Comparison of ENCODE assay signal across 1 cellular context in genomic region chr10:31759124-31759798, GRCh38.
TF ChIP-seq lines count a peak whose summit lies in the region.

No MANE protein-coding gene starts in this region.

TF ChIP-seq in HepG2, 621 proteins besides CTCF, POLR2A, EP300 and RAD21 (continued from another document and continues in another):
- 0 out of 2 replicates have a peak, but pooled peaks have one; percentile 30 for TF ChIP-seq SOX5 (CRISPR knock-in tag; IDR thresholded peaks at IDR 0.05; ENCODE audit: borderline replicate concordance)
- no peak for TF ChIP-seq CREB3 (CRISPR knock-in tag; IDR thresholded peaks at IDR 0.05)
- TF ChIP-seq TFE3 (CRISPR knock-in tag; IDR thresholded peaks at IDR 0.05) = 0 out of 2 replicates have a peak, but pooled peaks have one; percentile 17
- 0 out of 2 replicates have a peak, but pooled peaks have one; percentile 28 for TF ChIP-seq ZBTB7B (CRISPR knock-in tag; IDR thresholded peaks at IDR 0.05)
- TF ChIP-seq NFE2L1 (CRISPR knock-in tag; IDR thresholded peaks at IDR 0.05; ENCODE audit: borderline replicate concordance) = no peak
- TF ChIP-seq JARID2 (CRISPR knock-in tag; IDR thresholded peaks at IDR 0.05; ENCODE audit: insufficient replicate concordance) = no peak
- no peak for TF ChIP-seq SMYD3 (CRISPR knock-in tag; IDR thresholded peaks at IDR 0.05)
- no peak for TF ChIP-seq PLSCR1 (CRISPR knock-in tag; IDR thresholded peaks at IDR 0.05; ENCODE audit: borderline replicate concordance)
- TF ChIP-seq MAZ (IDR thresholded peaks at IDR 0.05; ENCODE audit: borderline replicate concordance, low read depth, low read length) = 0 out of 2 replicates have a peak, but pooled peaks have one; percentile 18
- TF ChIP-seq MAZ (CRISPR knock-in tag; IDR thresholded peaks at IDR 0.05; ENCODE audit: low read depth) = no peak
- TF ChIP-seq, protein P1, sequence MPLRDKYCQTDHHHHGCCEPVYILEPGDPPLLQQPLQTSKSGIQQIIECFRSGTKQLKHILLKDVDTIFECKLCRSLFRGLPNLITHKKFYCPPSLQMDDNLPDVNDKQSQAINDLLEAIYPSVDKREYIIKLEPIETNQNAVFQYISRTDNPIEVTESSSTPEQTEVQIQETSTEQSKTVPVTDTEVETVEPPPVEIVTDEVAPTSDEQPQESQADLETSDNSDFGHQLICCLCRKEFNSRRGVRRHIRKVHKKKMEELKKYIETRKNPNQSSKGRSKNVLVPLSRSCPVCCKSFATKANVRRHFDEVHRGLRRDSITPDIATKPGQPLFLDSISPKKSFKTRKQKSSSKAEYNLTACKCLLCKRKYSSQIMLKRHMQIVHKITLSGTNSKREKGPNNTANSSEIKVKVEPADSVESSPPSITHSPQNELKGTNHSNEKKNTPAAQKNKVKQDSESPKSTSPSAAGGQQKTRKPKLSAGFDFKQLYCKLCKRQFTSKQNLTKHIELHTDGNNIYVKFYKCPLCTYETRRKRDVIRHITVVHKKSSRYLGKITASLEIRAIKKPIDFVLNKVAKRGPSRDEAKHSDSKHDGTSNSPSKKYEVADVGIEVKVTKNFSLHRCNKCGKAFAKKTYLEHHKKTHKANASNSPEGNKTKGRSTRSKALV (CRISPR knock-in tag; IDR thresholded peaks at IDR 0.05) = no peak
- TF ChIP-seq, protein P2, sequence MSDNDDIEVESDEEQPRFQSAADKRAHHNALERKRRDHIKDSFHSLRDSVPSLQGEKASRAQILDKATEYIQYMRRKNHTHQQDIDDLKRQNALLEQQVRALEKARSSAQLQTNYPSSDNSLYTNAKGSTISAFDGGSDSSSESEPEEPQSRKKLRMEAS (IDR thresholded peaks at IDR 0.05) = peak; percentile 58
- TF ChIP-seq ZNF382 (CRISPR knock-in tag; IDR thresholded peaks at IDR 0.05; ENCODE audit: borderline replicate concordance) = no peak
- no peak for TF ChIP-seq ZNF354B (CRISPR knock-in tag; IDR thresholded peaks at IDR 0.05)
- no peak for TF ChIP-seq KLF9 (CRISPR knock-in tag; IDR thresholded peaks at IDR 0.05; ENCODE audit: low read depth)
- TF ChIP-seq TOPORS (CRISPR knock-in tag; IDR thresholded peaks at IDR 0.05) = no peak
- TF ChIP-seq PRDM15 (CRISPR knock-in tag; IDR thresholded peaks at IDR 0.05) = no peak
- TF ChIP-seq ARID5B (CRISPR knock-in tag; IDR thresholded peaks at IDR 0.05) = peak; percentile 52
- peak; percentile 45; the same call in 1 of the 2 replicates for TF ChIP-seq PAXIP1 (CRISPR knock-in tag; conservative IDR thresholded peaks at IDR 0.05)
- TF ChIP-seq CREB1 (IDR thresholded peaks at IDR 0.05) = no peak
- no peak for TF ChIP-seq CREB1 (CRISPR knock-in tag; IDR thresholded peaks at IDR 0.05)
- TF ChIP-seq KAT2B (IDR thresholded peaks at IDR 0.05; ENCODE audit: borderline replicate concordance, low read depth, low read length) = no peak
- TF ChIP-seq ARID2 (CRISPR knock-in tag; IDR thresholded peaks at IDR 0.05; ENCODE audit: borderline replicate concordance) = no peak
- peak; percentile 55; the same call in 1 of the 2 replicates for TF ChIP-seq ZC3H4 (CRISPR knock-in tag; IDR thresholded peaks at IDR 0.05; ENCODE audit: borderline replicate concordance)
- no peak for TF ChIP-seq BRD4 (CRISPR knock-in tag; IDR thresholded peaks at IDR 0.05)
- TF ChIP-seq ZNF260 (CRISPR knock-in tag; IDR thresholded peaks at IDR 0.05; ENCODE audit: borderline replicate concordance, low read depth) = no peak
- peak; percentile 38; the same call in 1 of the 2 replicates for TF ChIP-seq RARA (CRISPR knock-in tag; IDR thresholded peaks at IDR 0.05)
- TF ChIP-seq NR2F2 (IDR thresholded peaks at IDR 0.05; ENCODE audit: borderline replicate concordance, low read depth) = peak; percentile 62
- TF ChIP-seq MAFF (IDR thresholded peaks at IDR 0.05; ENCODE audit: low read depth, low read length) = no peak
- TF ChIP-seq, protein P3, sequence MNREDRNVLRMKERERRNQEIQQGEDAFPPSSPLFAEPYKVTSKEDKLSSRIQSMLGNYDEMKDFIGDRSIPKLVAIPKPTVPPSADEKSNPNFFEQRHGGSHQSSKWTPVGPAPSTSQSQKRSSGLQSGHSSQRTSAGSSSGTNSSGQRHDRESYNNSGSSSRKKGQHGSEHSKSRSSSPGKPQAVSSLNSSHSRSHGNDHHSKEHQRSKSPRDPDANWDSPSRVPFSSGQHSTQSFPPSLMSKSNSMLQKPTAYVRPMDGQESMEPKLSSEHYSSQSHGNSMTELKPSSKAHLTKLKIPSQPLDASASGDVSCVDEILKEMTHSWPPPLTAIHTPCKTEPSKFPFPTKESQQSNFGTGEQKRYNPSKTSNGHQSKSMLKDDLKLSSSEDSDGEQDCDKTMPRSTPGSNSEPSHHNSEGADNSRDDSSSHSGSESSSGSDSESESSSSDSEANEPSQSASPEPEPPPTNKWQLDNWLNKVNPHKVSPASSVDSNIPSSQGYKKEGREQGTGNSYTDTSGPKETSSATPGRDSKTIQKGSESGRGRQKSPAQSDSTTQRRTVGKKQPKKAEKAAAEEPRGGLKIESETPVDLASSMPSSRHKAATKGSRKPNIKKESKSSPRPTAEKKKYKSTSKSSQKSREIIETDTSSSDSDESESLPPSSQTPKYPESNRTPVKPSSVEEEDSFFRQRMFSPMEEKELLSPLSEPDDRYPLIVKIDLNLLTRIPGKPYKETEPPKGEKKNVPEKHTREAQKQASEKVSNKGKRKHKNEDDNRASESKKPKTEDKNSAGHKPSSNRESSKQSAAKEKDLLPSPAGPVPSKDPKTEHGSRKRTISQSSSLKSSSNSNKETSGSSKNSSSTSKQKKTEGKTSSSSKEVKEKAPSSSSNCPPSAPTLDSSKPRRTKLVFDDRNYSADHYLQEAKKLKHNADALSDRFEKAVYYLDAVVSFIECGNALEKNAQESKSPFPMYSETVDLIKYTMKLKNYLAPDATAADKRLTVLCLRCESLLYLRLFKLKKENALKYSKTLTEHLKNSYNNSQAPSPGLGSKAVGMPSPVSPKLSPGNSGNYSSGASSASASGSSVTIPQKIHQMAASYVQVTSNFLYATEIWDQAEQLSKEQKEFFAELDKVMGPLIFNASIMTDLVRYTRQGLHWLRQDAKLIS (CRISPR knock-in tag; IDR thresholded peaks at IDR 0.05) = no peak
- TF ChIP-seq ZIK1 (CRISPR knock-in tag; IDR thresholded peaks at IDR 0.05; ENCODE audit: borderline replicate concordance, low read depth) = no peak
- TF ChIP-seq HOMEZ (CRISPR knock-in tag; IDR thresholded peaks at IDR 0.05; ENCODE audit: low read depth) = peak; percentile 71; the same call in 1 of the 2 replicates
- TF ChIP-seq ZNF432 (CRISPR knock-in tag; IDR thresholded peaks at IDR 0.05; ENCODE audit: borderline replicate concordance) = no peak
- TF ChIP-seq NCOA5 (CRISPR knock-in tag; IDR thresholded peaks at IDR 0.05) = no peak
- no peak for TF ChIP-seq ZMYM3 (CRISPR knock-in tag; IDR thresholded peaks at IDR 0.05)
